In the genomic region with DNA sequence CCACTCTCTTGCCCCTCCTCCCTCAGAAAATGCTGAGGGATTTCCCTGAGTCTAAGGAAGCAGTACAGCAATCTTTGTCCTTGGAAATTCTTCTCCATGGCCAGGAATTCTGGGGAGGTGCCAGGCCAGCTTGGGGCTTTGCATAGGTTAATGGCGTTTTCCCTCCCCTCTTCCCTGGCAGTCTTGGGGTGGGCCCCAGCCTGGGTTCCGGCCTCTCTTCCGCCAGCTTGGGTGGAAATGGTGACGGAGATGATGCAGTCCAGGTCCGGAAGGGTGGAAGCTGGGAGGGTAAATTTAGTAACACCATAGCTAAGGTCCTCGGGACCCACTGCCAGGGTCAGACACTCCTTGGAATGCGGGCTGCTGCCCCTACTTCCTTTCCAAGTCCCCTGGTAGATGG, we compare ENCODE assay signal across 14 cellular contexts. TPM values are rescaled to one million over a fixed set of nuclear protein-coding genes. Genes with fewer than 3 reads are reported as not detected.
DNase-seq lines count a peak whose midpoint lies in the region; ATAC-seq and TF ChIP-seq lines count a peak whose summit lies in the region.
"Had no signal": no experiment of that assay in that cellular context is flagged by ENCODE, and none has a peak within 500 bp of the region (broad histone marks: within the 10 kb centered on the region; RNA-seq: fewer than 3 reads in every experiment).

No MANE protein-coding gene starts in this region.

- intact Hi-C loops in left ventricle myocardium superior (cut with micrococcal nuclease) = no loop called here
- intact Hi-C loops in posterior vena cava (cut with DNase I) = no loop called here
- intact Hi-C loops in CD4-positive, alpha-beta memory T cell (cut with micrococcal nuclease) = no loop called here

- peaks cover 13 to 25% (median 20%) of the 10 kb centered on the region in 4 donors for H3K4me1 Mint-ChIP-seq in CD4-positive, alpha-beta memory T cell

- no peak overlapping the region for H3K27ac ChIP-seq in AG04450 (ENCODE audit: low read depth, low read length)
- peak overlapping the region; percentile 85 for H3K27ac ChIP-seq in caudate nucleus (ENCODE audit: low read depth, low read length)
- no peak overlapping the region for H3K27ac ChIP-seq in CD4-positive, alpha-beta memory T cell (ENCODE audit: low read depth, low read length)
- H3K27ac ChIP-seq: foreskin keratinocyte had no signal

- peaks cover 0 to 3% of the 10 kb centered on the region in 2 donors for H3K36me3 Mint-ChIP-seq in CD4-positive, alpha-beta memory T cell

- H3K27me3 ChIP-seq in AG04450 (ENCODE audit: control insufficient read depth, insufficient read depth, low read length) (no peaks in the 10 kb centered on the region), BE2C (no peaks in the 10 kb centered on the region)
- H3K27me3 ChIP-seq in CD4-positive, alpha-beta memory T cell (ENCODE audit: insufficient read depth, low read length) = no peaks in the 10 kb centered on the region
- H3K27me3 ChIP-seq: foreskin keratinocyte had no signal

- ATAC-seq in left ventricle myocardium superior = peak; percentile 1
- ATAC-seq: foreskin keratinocyte had no signal

- peaks cover 24% of the 10 kb centered on the region for H3K4me1 ChIP-seq in CD4-positive, alpha-beta memory T cell (ENCODE audit: insufficient read depth, low read length)
- peaks cover 5% of the 10 kb centered on the region; the same call in 1 of the 2 replicates for H3K4me1 ChIP-seq in BE2C
- H3K4me1 ChIP-seq: foreskin keratinocyte had no signal

- H3K27me3 Mint-ChIP-seq in CD4-positive, alpha-beta memory T cell = peaks cover 4% of the 10 kb centered on the region in 2 donors

- DNase-seq in AG04450 (ENCODE audit: low read depth, low spot score) (no peak), caudate nucleus (lab: John Stamatoyannopoulos, UW) (no peak), left ventricle myocardium superior (peak; percentile 62), posterior vena cava (ENCODE audit: low spot score) (peak; percentile 83), HuH-7.5 (ENCODE audit: low spot score) (no peak), SW 1271 (lab: John Stamatoyannopoulos, UW) (no peak), BE2C (no peak)
- no peak for DNase-seq in CD4-positive, alpha-beta memory T cell
- DNase-seq: activated CD8-positive, alpha-beta memory T cell treated with anti-CD3 and anti-CD28 coated beads, Interleukin-2, amount 50 U/mL, for 48 hours; central memory CD4-positive, alpha-beta T cell; foreskin keratinocyte; midbrain; NCI-H187 had no signal

- CTCF ChIA-PET in AG04450 (lab: Charles Lee) = interaction anchor here (0.7 to 3.3 kb wide), 5 partner anchors 10 to 1723 kb away, joined by 3 to 29 read pairs (median 3); no protein-coding TSS in a partner anchor
- CTCF ChIA-PET in CD4-positive, alpha-beta memory T cell (lab: Charles Lee; ENCODE audit: partially characterized antibody) = interaction anchor here (0.6 to 10.7 kb wide), 12 partner anchors 12 to 469 kb away, joined by 3 to 106 read pairs (median 3); no protein-coding TSS in a partner anchor

- H3K9me3 ChIP-seq in AG04450 (ENCODE audit: control insufficient read depth, insufficient read depth, low read length) (no peaks in the 10 kb centered on the region; the same call in 1 of the 2 replicates), BE2C (no peaks in the 10 kb centered on the region)
- no peaks in the 10 kb centered on the region for H3K9me3 ChIP-seq in CD4-positive, alpha-beta memory T cell (ENCODE audit: control insufficient read depth in 1 of 2, low read length in 2 of 2)

- H3K4me3 ChIP-seq in AG04450 (ENCODE audit: low read depth, low read length) = peak overlapping the region; percentile 17; the same call in 1 of the 2 replicates
- H3K4me3 ChIP-seq in CD4-positive, alpha-beta memory T cell (ENCODE audit: low read length in 2 of 2) = no peak overlapping the region
- no peak overlapping the region for H3K4me3 ChIP-seq in BE2C (ENCODE audit: low read depth, low read length)

- POLR2A ChIA-PET in AG04450 (lab: Yijun Ruan, JAX) = no interaction called here
- POLR2A ChIA-PET in CD4-positive, alpha-beta memory T cell (lab: Charles Lee; ENCODE audit: partially characterized antibody) = interaction anchor here (1.2 to 3.9 kb wide), 2 partner anchors 10 to 17 kb away, joined by 3 to 13 read pairs; no protein-coding TSS in a partner anchor

- no peak for TF ChIP-seq CTCF in AG04450 (IDR thresholded peaks at IDR 0.05; ENCODE audit: low read depth, low read length)
- no peak for TF ChIP-seq CTCF in BE2C (IDR thresholded peaks at IDR 0.05; ENCODE audit: low read depth, low read length)

- no peak overlapping the region for H3K27ac Mint-ChIP-seq in CD4-positive, alpha-beta memory T cell
- H3K27ac Mint-ChIP-seq: IgD-negative memory B cell had no signal

- peaks cover 0 to 1% (median 0%) of the 10 kb centered on the region in 8 donors for H3K9me3 Mint-ChIP-seq in CD4-positive, alpha-beta memory T cell
- H3K9me3 Mint-ChIP-seq: IgD-negative memory B cell had no signal

- H3K4me3 Mint-ChIP-seq in CD4-positive, alpha-beta memory T cell = peak overlapping the region in 1 of 8 donors; percentile 35

- H3K36me3 ChIP-seq in CD4-positive, alpha-beta memory T cell (ENCODE audit: insufficient read depth, low read length) = no peaks in the 10 kb centered on the region
- H3K36me3 ChIP-seq in BE2C = no peaks in the 10 kb centered on the region

RNA-seq across cellular contexts. Expression of gene PHLDB1, which starts 5.0 kb away (rescaled TPM):
- polyA plus RNA-seq in AG04450 (2011; rRNA removed) = 83.0 and 97.6 TPM in 2 replicates
- 122 and 164 TPM in 2 replicates for polyA minus RNA-seq in AG04450 (2011; rRNA and poly(A)+ RNA removed)
- 97.7 TPM for total RNA-seq in left ventricle myocardium superior
- total RNA-seq in posterior vena cava = 100 to 1,000 TPM; 155 to 201 TPM
- total RNA-seq in CD4-positive, alpha-beta memory T cell = 1 to 10 TPM; 3.0 to 3.9 TPM
- polyA plus RNA-seq in CD4-positive, alpha-beta memory T cell = 1 to 10 TPM in 1 of 2 donors, under 1 TPM in 1; 0.34 to 1.2 TPM
- polyA plus RNA-seq in BE2C (2012; ENCODE audit: insufficient read depth, insufficient read length, low read depth) = 33.9 TPM
- polyA plus RNA-seq: IgD-negative memory B cell had no signal

RNA-seq across cellular contexts. Expression of gene ARCN1, which starts 40.2 kb away (rescaled TPM):
- 303 and 387 TPM in 2 replicates for polyA plus RNA-seq in AG04450 (2011; rRNA removed)
- 165 and 229 TPM in 2 replicates for polyA minus RNA-seq in AG04450 (2011; rRNA and poly(A)+ RNA removed)
- total RNA-seq in left ventricle myocardium superior (97.1 TPM), posterior vena cava (100 to 1,000 TPM; 148 to 176 TPM)
- 100 to 1,000 TPM; 133 to 134 TPM for total RNA-seq in CD4-positive, alpha-beta memory T cell
- polyA plus RNA-seq in CD4-positive, alpha-beta memory T cell = 100 to 1,000 TPM; 157 to 168 TPM
- polyA plus RNA-seq in BE2C (2012; ENCODE audit: insufficient read depth, insufficient read length, low read depth) = 143 TPM

RNA-seq across cellular contexts. Expression of gene IFT46, which starts 46.6 kb away (rescaled TPM):
- polyA plus RNA-seq in AG04450 (2011; rRNA removed) = 40.8 and 57.2 TPM in 2 replicates
- 25.8 and 26.3 TPM in 2 replicates for polyA minus RNA-seq in AG04450 (2011; rRNA and poly(A)+ RNA removed)
- total RNA-seq in left ventricle myocardium superior (22.4 TPM), posterior vena cava (10 to 100 TPM; 15.9 TPM)
- total RNA-seq in CD4-positive, alpha-beta memory T cell = 10 to 100 TPM; 12.1 to 14.9 TPM
- polyA plus RNA-seq in CD4-positive, alpha-beta memory T cell = 1 to 10 TPM; 5.7 to 5.9 TPM
- polyA plus RNA-seq in BE2C (2012; ENCODE audit: insufficient read depth, insufficient read length, low read depth) = 19.9 TPM

Comparison
In these comparisons a context has a peak if more than half of its experiments do, and no peak if none do; other contexts are left out.
1. DNase-seq: peak in left ventricle myocardium superior (single experiment) and posterior vena cava (single experiment); none in AG04450 (single experiment), caudate nucleus (0 of 61), HuH-7.5 (single experiment), SW 1271 (0 of 2), CD4-positive, alpha-beta memory T cell (0 of 5) and BE2C (single experiment).
2. RNA of gene PHLDB1, which starts 5.0 kb away (total RNA-seq): 155 to 201 TPM in posterior vena cava and 97.7 TPM in left ventricle myocardium superior (single experiment); 3.0 to 3.9 TPM in CD4-positive, alpha-beta memory T cell; every median in the first group is over 10 times any median in the second.